ENCODE assay signal across 15 cellular contexts in the genomic region with DNA sequence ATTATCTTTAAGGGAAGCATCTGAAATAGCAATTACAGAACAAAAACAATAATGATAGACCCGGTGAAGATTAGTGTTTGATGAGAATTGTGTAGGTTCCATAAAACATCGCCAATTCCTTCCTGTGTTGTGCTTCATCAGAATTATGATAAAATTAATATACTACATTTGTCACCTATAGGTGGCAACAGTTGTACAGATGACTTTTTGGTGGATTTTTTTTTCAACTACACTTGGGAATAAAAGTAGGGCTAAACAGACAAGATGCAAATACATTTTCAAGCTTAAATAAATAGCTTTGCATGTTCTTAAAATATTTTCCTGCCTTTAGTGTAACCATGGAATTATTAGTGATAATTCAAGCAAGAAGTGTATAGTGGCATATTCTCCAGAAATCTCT. TPM values are rescaled to one million over a fixed set of nuclear protein-coding genes. Genes with fewer than 3 reads are reported as not detected.
DNase-seq lines count a peak whose midpoint lies in the region; TF ChIP-seq lines count a peak whose summit lies in the region.
"Had no signal": no experiment of that assay in that cellular context is flagged by ENCODE, and none has a peak within 500 bp of the region (broad histone marks: within the 10 kb centered on the region; RNA-seq: fewer than 3 reads in every experiment).

No MANE protein-coding gene starts in this region.

- no peaks in the 10 kb centered on the region for H3K36me3 Mint-ChIP-seq in nephron (ENCODE audit: low read depth)

- no peaks in the 10 kb centered on the region for H3K9me2 ChIP-seq in MM.1S (replicated peaks; ENCODE audit: insufficient read depth, low read length)

- TF ChIP-seq CTCF in MM.1S (IDR thresholded peaks at IDR 0.05; ENCODE audit: low read length) (peak; percentile 27; the same call in 1 of the 2 replicates), VCaP (conservative IDR thresholded peaks at IDR 0.05) (peak; percentile 68), nephron (IDR thresholded peaks at IDR 0.05; ENCODE audit: unreplicated experiment in 3 of 3) (peak in 2 of 3 experiments; percentile 8 to 18)

- peaks cover 25% of the 10 kb centered on the region for H3K27me3 Mint-ChIP-seq in nephron (ENCODE audit: low read depth)

- H3K79me2 ChIP-seq in MM.1S (ENCODE audit: low read length): no peaks in the 10 kb centered on the region

- H3K9ac ChIP-seq in MM.1S (ENCODE audit: low read length): no peak overlapping the region

- no peaks in the 10 kb centered on the region for H4K20me1 ChIP-seq in MM.1S (ENCODE audit: insufficient read depth, low read length)

- H3K4me1 ChIP-seq in MM.1S (ENCODE audit: low read length): no peaks in the 10 kb centered on the region
- H3K4me1 ChIP-seq in SJCRH30: no peaks in the 10 kb centered on the region
- H3K4me1 ChIP-seq: adrenal gland had no signal

- H3K36me3 ChIP-seq in MM.1S (replicated peaks; ENCODE audit: insufficient read depth, low read length) (no peaks in the 10 kb centered on the region), SJCRH30 (no peaks in the 10 kb centered on the region)
- H3K36me3 ChIP-seq: adrenal gland had no signal

- no peaks in the 10 kb centered on the region for H3K9me3 Mint-ChIP-seq in nephron
- H3K9me3 Mint-ChIP-seq: dendritic cell treated with granulocyte-macrophage colony-stimulating factor and Interleukin-4, amounts not matched to agents 40 ng/mL and 50 ng/mL, for 4 days had no signal

- no peak overlapping the region for H3K4me2 ChIP-seq in MM.1S (ENCODE audit: low read depth, low read length)

- H3K4me3 Mint-ChIP-seq in nephron: no peak overlapping the region
- H3K4me3 Mint-ChIP-seq: dendritic cell treated with granulocyte-macrophage colony-stimulating factor and Interleukin-4, amounts not matched to agents 40 ng/mL and 50 ng/mL, for 4 days had no signal

- H3K4me3 ChIP-seq in MM.1S (ENCODE audit: low read length) (no peak overlapping the region), SJCRH30 (no peak overlapping the region)
- H3K4me3 ChIP-seq: adrenal gland had no signal

- H2AFZ ChIP-seq in MM.1S (ENCODE audit: low read length): no peak overlapping the region

- H3F3A ChIP-seq in MM.1S (ENCODE audit: insufficient read depth, low read length): no peaks in the 10 kb centered on the region

- DNase-seq in DMS53 (lab: John Stamatoyannopoulos, UW) (peak; percentile 7), DMS53 treated with DMSO at 0.1 percent for 48 hours (lab: John Stamatoyannopoulos, UW; ENCODE audit: unreplicated experiment) (no peak), MM.1S (peak; percentile 21), SJCRH30 (no peak), NCI-H2029 (lab: John Stamatoyannopoulos, UW) (no peak)
- DNase-seq in activated CD4-positive, alpha-beta T cell treated with anti-CD3 and anti-CD28 coated beads, Interleukin-2, amount 50 U/mL, for 1 hour: no peak
- DNase-seq: activated CD4-positive, alpha-beta T cell treated with anti-CD3 and anti-CD28 coated beads for 4 hours; activated T-cell treated with anti-CD3 and anti-CD28 coated beads, Interleukin-2, amount 50 U/mL, for 1 hour; adrenal gland; NCI-H1436; posterior cingulate gyrus had no signal

- no peak overlapping the region for H3K27ac ChIP-seq in MM.1S (ENCODE audit: low read length)
- no peak overlapping the region for H3K27ac ChIP-seq in VCaP
- no peak overlapping the region for H3K27ac ChIP-seq in SJCRH30
- H3K27ac ChIP-seq: adrenal gland had no signal

- no peaks in the 10 kb centered on the region for H3K4me1 Mint-ChIP-seq in nephron

- no peak overlapping the region for H3K27ac Mint-ChIP-seq in nephron
- H3K27ac Mint-ChIP-seq: dendritic cell treated with granulocyte-macrophage colony-stimulating factor and Interleukin-4, amounts not matched to agents 40 ng/mL and 50 ng/mL, for 4 days had no signal

- H3K27me3 ChIP-seq in MM.1S (replicated peaks; ENCODE audit: insufficient read depth, low read length) (no peaks in the 10 kb centered on the region), SJCRH30 (no peaks in the 10 kb centered on the region)
- H3K27me3 ChIP-seq: adrenal gland had no signal

- H3K9me3 ChIP-seq in MM.1S (replicated peaks; ENCODE audit: insufficient read depth, low read length): no peaks in the 10 kb centered on the region
- H3K9me3 ChIP-seq in SJCRH30 (replicated peaks): no peaks in the 10 kb centered on the region

RNA-seq across cellular contexts. Expression of a gene that starts 7.0 kb away (rescaled TPM):
- 0.04 TPM in 1 of 2 replicates, not detected in the other for total RNA-seq in SJCRH30 (2014; rRNA removed; shearing (Covaris generic))
- total RNA-seq: T-helper 1 cell treated with Interleukin-12 subunit alpha and Interleukin-12 subunit beta and Interleukin-4 antibody, amounts not matched to agents 30 ng/mL and 1 ng/mL, for 36 hours had no signal

Comparison
In these comparisons a context has a peak if more than half of its experiments do, and no peak if none do; other contexts are left out.
1. DNase-seq: peak in DMS53 (single experiment) and MM.1S (single experiment); none in DMS53 treated with DMSO at 0.1 percent for 48 hours (single experiment), activated CD4-positive, alpha-beta T cell treated with anti-CD3 and anti-CD28 coated beads, Interleukin-2, amount 50 U/mL, for 1 hour (single experiment), SJCRH30 (0 of 2) and NCI-H2029 (single experiment).
2. CTCF ChIP-seq: peak in every context shown above with its lines; median percentile 68 in VCaP; 27 in MM.1S; 13 in nephron.